1 cellular context compared by ENCODE assay signal in the genomic region with DNA sequence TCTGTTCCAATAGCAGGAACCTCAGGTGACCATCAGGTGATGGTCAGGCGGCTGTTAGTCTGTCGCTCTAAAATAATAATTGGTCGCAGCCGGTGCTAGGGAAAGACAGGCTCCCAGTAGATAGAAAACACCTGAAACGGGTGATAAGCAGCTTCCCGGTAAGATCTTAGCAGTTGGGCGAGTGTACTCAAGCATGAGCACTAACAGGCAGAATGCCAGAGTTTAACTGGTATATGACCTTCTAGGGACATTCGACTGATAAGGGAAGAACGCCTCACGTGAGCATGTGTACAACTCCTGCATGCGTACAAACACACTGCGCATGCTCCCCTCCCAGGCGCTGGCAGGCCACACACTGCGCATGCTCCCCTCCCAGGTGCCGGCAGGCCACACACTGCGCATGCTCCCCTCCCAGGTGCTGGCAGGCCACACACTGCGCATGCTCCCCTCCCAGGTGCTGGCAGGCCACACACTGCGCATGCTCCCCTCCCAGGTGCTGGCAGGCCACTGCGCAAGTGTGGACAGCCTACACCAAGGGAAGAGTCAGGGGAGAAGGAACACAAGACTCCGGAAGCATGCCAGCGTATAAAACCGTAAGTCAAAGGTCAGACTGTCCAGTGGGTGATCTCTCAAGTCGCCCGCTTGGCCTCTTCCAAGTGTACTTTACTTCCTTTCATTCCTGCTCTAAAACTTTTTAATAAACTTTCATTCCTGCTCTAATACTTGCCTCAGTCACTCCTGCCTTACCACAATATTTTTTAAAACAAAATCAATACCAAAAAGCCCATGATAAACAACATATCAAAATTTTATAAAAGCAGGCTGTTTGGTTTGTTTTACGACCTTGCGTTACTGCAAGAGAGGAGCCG.
TF ChIP-seq lines count a peak whose summit lies in the region.

No MANE protein-coding gene starts in this region.

TF ChIP-seq in HepG2, 621 proteins besides CTCF, POLR2A, EP300 and RAD21 (continued from another document and continues in another):
- TF ChIP-seq, protein P1, sequence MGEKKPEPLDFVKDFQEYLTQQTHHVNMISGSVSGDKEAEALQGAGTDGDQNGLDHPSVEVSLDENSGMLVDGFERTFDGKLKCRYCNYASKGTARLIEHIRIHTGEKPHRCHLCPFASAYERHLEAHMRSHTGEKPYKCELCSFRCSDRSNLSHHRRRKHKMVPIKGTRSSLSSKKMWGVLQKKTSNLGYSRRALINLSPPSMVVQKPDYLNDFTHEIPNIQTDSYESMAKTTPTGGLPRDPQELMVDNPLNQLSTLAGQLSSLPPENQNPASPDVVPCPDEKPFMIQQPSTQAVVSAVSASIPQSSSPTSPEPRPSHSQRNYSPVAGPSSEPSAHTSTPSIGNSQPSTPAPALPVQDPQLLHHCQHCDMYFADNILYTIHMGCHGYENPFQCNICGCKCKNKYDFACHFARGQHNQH (CRISPR knock-in tag; IDR thresholded peaks at IDR 0.05), result peak; percentile 59
- TF ChIP-seq TBP (CRISPR knock-in tag; IDR thresholded peaks at IDR 0.05) (no peak), CC2D1A (CRISPR knock-in tag; IDR thresholded peaks at IDR 0.05) (no peak), PAWR (CRISPR knock-in tag; IDR thresholded peaks at IDR 0.05; ENCODE audit: borderline replicate concordance) (no peak), ZNF234 (CRISPR knock-in tag; conservative IDR thresholded peaks at IDR 0.05) (no peak), SMC3 (IDR thresholded peaks at IDR 0.05; ENCODE audit: low read length) (no peak), ZNF446 (CRISPR knock-in tag; IDR thresholded peaks at IDR 0.05) (no peak), ZNF572 (CRISPR knock-in tag; IDR thresholded peaks at IDR 0.05) (no peak), SETDB1 (CRISPR knock-in tag; IDR thresholded peaks at IDR 0.05; ENCODE audit: borderline replicate concordance) (no peak), MEIS1 (CRISPR knock-in tag; IDR thresholded peaks at IDR 0.05; ENCODE audit: borderline replicate concordance) (peak; percentile 39; the same call in 1 of the 2 replicates), ZNF101 (CRISPR knock-in tag; IDR thresholded peaks at IDR 0.05; ENCODE audit: borderline replicate concordance, low read depth) (no peak), PLRG1 (conservative IDR thresholded peaks at IDR 0.05) (no peak), ZNF652 (CRISPR knock-in tag; IDR thresholded peaks at IDR 0.05; ENCODE audit: borderline replicate concordance, low read depth) (no peak), BORCS8-MEF2B (CRISPR knock-in tag; IDR thresholded peaks at IDR 0.05) (0 out of 2 replicates have a peak, but pooled peaks have one; percentile 44), ZC3H4 (CRISPR knock-in tag; IDR thresholded peaks at IDR 0.05; ENCODE audit: borderline replicate concordance) (no peak), HHEX (CRISPR knock-in tag; IDR thresholded peaks at IDR 0.05) (no peak), ZNF772 (CRISPR knock-in tag; IDR thresholded peaks at IDR 0.05) (peak; percentile 98), SOX6 (IDR thresholded peaks at IDR 0.05) (no peak), SOX6 (CRISPR knock-in tag; IDR thresholded peaks at IDR 0.05) (peak; percentile 68), POLR2G (IDR thresholded peaks at IDR 0.05; ENCODE audit: low read depth, low read length) (peak; percentile 92), ZNF496 (CRISPR knock-in tag; IDR thresholded peaks at IDR 0.05; ENCODE audit: insufficient replicate concordance) (no peak), ZFP41 (CRISPR knock-in tag; IDR thresholded peaks at IDR 0.05; ENCODE audit: borderline replicate concordance) (no peak), STAT5B (CRISPR knock-in tag; IDR thresholded peaks at IDR 0.05) (no peak), ZNF207 (IDR thresholded peaks at IDR 0.05; ENCODE audit: borderline replicate concordance) (no peak), ISL2 (CRISPR knock-in tag; IDR thresholded peaks at IDR 0.05) (peak; percentile 50), MED1 (CRISPR knock-in tag; IDR thresholded peaks at IDR 0.05) (peak; percentile 48), SMAD9 (CRISPR knock-in tag; IDR thresholded peaks at IDR 0.05) (no peak), ARHGAP35 (CRISPR knock-in tag; IDR thresholded peaks at IDR 0.05; ENCODE audit: borderline replicate concordance) (no peak), KDM3A (CRISPR knock-in tag; IDR thresholded peaks at IDR 0.05; ENCODE audit: low read depth) (no peak), ZFYVE20 (CRISPR knock-in tag; IDR thresholded peaks at IDR 0.05; ENCODE audit: borderline replicate concordance, low read depth) (no peak), ZNF10 (CRISPR knock-in tag; IDR thresholded peaks at IDR 0.05; ENCODE audit: borderline replicate concordance, low read depth) (no peak), PHF8 (CRISPR knock-in tag; IDR thresholded peaks at IDR 0.05) (peak; percentile 74), NFE2L2 (IDR thresholded peaks at IDR 0.05; ENCODE audit: low read length) (no peak), RAD51 (IDR thresholded peaks at IDR 0.05; ENCODE audit: borderline replicate concordance) (no peak), NPAS2 (CRISPR knock-in tag; IDR thresholded peaks at IDR 0.05; ENCODE audit: borderline replicate concordance) (no peak), SYNCRIP (IDR thresholded peaks at IDR 0.05; ENCODE audit: insufficient read depth, low read depth, low read length) (no peak), NCOA2 (CRISPR knock-in tag; IDR thresholded peaks at IDR 0.05) (0 out of 2 replicates have a peak, but pooled peaks have one; percentile 19), ZNF619 (CRISPR knock-in tag; IDR thresholded peaks at IDR 0.05) (no peak), GATAD1 (CRISPR knock-in tag; IDR thresholded peaks at IDR 0.05) (peak; percentile 77), ZNF839 (CRISPR knock-in tag; IDR thresholded peaks at IDR 0.05; ENCODE audit: borderline replicate concordance) (no peak), TRIM24 (CRISPR knock-in tag; IDR thresholded peaks at IDR 0.05) (no peak), RFX5 (IDR thresholded peaks at IDR 0.05; ENCODE audit: low read depth, low read length) (no peak), SKI (IDR thresholded peaks at IDR 0.05; ENCODE audit: partially characterized antibody) (no peak), TP53 (CRISPR knock-in tag; conservative IDR thresholded peaks at IDR 0.05) (no peak), FOXP1 (IDR thresholded peaks at IDR 0.05) (no peak), FOXP1 (CRISPR knock-in tag; IDR thresholded peaks at IDR 0.05) (0 out of 2 replicates have a peak, but pooled peaks have one; percentile 34)
- TF ChIP-seq, protein P2, sequence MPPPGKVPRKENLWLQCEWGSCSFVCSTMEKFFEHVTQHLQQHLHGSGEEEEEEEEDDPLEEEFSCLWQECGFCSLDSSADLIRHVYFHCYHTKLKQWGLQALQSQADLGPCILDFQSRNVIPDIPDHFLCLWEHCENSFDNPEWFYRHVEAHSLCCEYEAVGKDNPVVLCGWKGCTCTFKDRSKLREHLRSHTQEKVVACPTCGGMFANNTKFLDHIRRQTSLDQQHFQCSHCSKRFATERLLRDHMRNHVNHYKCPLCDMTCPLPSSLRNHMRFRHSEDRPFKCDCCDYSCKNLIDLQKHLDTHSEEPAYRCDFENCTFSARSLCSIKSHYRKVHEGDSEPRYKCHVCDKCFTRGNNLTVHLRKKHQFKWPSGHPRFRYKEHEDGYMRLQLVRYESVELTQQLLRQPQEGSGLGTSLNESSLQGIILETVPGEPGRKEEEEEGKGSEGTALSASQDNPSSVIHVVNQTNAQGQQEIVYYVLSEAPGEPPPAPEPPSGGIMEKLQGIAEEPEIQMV (CRISPR knock-in tag; IDR thresholded peaks at IDR 0.05; ENCODE audit: low read depth), result no peak
- TF ChIP-seq, protein P3, sequence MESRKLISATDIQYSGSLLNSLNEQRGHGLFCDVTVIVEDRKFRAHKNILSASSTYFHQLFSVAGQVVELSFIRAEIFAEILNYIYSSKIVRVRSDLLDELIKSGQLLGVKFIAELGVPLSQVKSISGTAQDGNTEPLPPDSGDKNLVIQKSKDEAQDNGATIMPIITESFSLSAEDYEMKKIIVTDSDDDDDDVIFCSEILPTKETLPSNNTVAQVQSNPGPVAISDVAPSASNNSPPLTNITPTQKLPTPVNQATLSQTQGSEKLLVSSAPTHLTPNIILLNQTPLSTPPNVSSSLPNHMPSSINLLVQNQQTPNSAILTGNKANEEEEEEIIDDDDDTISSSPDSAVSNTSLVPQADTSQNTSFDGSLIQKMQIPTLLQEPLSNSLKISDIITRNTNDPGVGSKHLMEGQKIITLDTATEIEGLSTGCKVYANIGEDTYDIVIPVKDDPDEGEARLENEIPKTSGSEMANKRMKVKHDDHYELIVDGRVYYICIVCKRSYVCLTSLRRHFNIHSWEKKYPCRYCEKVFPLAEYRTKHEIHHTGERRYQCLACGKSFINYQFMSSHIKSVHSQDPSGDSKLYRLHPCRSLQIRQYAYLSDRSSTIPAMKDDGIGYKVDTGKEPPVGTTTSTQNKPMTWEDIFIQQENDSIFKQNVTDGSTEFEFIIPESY (CRISPR knock-in tag; IDR thresholded peaks at IDR 0.05), result no peak
- TF ChIP-seq, protein P4, sequence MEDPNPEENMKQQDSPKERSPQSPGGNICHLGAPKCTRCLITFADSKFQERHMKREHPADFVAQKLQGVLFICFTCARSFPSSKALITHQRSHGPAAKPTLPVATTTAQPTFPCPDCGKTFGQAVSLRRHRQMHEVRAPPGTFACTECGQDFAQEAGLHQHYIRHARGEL (CRISPR knock-in tag; IDR thresholded peaks at IDR 0.05), result no peak
- TF ChIP-seq, protein P5, sequence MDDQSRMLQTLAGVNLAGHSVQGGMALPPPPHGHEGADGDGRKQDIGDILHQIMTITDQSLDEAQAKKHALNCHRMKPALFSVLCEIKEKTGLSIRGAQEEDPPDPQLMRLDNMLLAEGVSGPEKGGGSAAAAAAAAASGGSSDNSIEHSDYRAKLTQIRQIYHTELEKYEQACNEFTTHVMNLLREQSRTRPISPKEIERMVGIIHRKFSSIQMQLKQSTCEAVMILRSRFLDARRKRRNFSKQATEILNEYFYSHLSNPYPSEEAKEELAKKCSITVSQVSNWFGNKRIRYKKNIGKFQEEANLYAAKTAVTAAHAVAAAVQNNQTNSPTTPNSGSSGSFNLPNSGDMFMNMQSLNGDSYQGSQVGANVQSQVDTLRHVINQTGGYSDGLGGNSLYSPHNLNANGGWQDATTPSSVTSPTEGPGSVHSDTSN (CRISPR knock-in tag; IDR thresholded peaks at IDR 0.05; ENCODE audit: borderline replicate concordance), result no peak
- TF ChIP-seq, protein P6, sequence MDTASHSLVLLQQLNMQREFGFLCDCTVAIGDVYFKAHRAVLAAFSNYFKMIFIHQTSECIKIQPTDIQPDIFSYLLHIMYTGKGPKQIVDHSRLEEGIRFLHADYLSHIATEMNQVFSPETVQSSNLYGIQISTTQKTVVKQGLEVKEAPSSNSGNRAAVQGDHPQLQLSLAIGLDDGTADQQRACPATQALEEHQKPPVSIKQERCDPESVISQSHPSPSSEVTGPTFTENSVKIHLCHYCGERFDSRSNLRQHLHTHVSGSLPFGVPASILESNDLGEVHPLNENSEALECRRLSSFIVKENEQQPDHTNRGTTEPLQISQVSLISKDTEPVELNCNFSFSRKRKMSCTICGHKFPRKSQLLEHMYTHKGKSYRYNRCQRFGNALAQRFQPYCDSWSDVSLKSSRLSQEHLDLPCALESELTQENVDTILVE (CRISPR knock-in tag; IDR thresholded peaks at IDR 0.05), result 0 out of 2 replicates have a peak, but pooled peaks have one; percentile 48
- TF ChIP-seq, protein P7, sequence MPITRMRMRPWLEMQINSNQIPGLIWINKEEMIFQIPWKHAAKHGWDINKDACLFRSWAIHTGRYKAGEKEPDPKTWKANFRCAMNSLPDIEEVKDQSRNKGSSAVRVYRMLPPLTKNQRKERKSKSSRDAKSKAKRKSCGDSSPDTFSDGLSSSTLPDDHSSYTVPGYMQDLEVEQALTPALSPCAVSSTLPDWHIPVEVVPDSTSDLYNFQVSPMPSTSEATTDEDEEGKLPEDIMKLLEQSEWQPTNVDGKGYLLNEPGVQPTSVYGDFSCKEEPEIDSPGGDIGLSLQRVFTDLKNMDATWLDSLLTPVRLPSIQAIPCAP (CRISPR knock-in tag; IDR thresholded peaks at IDR 0.05; ENCODE audit: low read depth), result no peak
- TF ChIP-seq, protein P8, sequence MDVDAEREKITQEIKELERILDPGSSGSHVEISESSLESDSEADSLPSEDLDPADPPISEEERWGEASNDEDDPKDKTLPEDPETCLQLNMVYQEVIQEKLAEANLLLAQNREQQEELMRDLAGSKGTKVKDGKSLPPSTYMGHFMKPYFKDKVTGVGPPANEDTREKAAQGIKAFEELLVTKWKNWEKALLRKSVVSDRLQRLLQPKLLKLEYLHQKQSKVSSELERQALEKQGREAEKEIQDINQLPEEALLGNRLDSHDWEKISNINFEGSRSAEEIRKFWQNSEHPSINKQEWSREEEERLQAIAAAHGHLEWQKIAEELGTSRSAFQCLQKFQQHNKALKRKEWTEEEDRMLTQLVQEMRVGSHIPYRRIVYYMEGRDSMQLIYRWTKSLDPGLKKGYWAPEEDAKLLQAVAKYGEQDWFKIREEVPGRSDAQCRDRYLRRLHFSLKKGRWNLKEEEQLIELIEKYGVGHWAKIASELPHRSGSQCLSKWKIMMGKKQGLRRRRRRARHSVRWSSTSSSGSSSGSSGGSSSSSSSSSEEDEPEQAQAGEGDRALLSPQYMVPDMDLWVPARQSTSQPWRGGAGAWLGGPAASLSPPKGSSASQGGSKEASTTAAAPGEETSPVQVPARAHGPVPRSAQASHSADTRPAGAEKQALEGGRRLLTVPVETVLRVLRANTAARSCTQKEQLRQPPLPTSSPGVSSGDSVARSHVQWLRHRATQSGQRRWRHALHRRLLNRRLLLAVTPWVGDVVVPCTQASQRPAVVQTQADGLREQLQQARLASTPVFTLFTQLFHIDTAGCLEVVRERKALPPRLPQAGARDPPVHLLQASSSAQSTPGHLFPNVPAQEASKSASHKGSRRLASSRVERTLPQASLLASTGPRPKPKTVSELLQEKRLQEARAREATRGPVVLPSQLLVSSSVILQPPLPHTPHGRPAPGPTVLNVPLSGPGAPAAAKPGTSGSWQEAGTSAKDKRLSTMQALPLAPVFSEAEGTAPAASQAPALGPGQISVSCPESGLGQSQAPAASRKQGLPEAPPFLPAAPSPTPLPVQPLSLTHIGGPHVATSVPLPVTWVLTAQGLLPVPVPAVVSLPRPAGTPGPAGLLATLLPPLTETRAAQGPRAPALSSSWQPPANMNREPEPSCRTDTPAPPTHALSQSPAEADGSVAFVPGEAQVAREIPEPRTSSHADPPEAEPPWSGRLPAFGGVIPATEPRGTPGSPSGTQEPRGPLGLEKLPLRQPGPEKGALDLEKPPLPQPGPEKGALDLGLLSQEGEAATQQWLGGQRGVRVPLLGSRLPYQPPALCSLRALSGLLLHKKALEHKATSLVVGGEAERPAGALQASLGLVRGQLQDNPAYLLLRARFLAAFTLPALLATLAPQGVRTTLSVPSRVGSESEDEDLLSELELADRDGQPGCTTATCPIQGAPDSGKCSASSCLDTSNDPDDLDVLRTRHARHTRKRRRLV (CRISPR knock-in tag; IDR thresholded peaks at IDR 0.05), result no peak
- TF ChIP-seq, protein P9, sequence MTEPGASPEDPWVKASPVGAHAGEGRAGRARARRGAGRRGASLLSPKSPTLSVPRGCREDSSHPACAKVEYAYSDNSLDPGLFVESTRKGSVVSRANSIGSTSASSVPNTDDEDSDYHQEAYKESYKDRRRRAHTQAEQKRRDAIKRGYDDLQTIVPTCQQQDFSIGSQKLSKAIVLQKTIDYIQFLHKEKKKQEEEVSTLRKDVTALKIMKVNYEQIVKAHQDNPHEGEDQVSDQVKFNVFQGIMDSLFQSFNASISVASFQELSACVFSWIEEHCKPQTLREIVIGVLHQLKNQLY (CRISPR knock-in tag; IDR thresholded peaks at IDR 0.05), result peak; percentile 45
- TF ChIP-seq, protein P10, sequence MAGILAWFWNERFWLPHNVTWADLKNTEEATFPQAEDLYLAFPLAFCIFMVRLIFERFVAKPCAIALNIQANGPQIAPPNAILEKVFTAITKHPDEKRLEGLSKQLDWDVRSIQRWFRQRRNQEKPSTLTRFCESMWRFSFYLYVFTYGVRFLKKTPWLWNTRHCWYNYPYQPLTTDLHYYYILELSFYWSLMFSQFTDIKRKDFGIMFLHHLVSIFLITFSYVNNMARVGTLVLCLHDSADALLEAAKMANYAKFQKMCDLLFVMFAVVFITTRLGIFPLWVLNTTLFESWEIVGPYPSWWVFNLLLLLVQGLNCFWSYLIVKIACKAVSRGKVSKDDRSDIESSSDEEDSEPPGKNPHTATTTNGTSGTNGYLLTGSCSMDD (CRISPR knock-in tag; IDR thresholded peaks at IDR 0.05), result no peak
